In genomic region chr2:23659773-23660172, GRCh38 we compare ENCODE assay signal across 21 cellular contexts.
"Had no signal": no experiment of that assay in that cellular context is flagged by ENCODE, and none has a peak within 500 bp of the region (broad histone marks: within the 10 kb centered on the region; RNA-seq: fewer than 3 reads in every experiment).

No MANE protein-coding gene starts in this region.

- DNase-seq: activated B cell treated with CpG ODN at 0.5 μM for 24 hours; activated CD4-positive, alpha-beta T cell treated with anti-CD3 and anti-CD28 coated beads for 1 hour; activated CD4-positive, alpha-beta T cell treated with anti-CD3 and anti-CD28 coated beads, Interleukin-2, amount 10 ng/mL, durations not matched to agents 24 days and 14 days; activated CD4-positive, alpha-beta T cell treated with anti-CD3 and anti-CD28 coated beads, Interleukin-2, amount 50 U/mL, for 48 hours; activated gamma-delta T cell; activated naive CD4-positive, alpha-beta T cell treated with anti-CD3 and anti-CD28 coated beads for 36 hours; activated T-cell treated with anti-CD3 and anti-CD28 coated beads for 4 hours; activated T-cell treated with anti-CD3 and anti-CD28 coated beads, Interleukin-2, amount 50 U/mL, for 48 hours; amniotic stem cell; body of pancreas; central memory CD4-positive, alpha-beta T cell; KG1; NCI-H1048; NCI-H1694 treated with DMSO at 0.1 percent for 48 hours; NCI-H2029 treated with DMSO at 0.1 percent for 48 hours; NCI-H510A treated with DMSO at 0.1 percent for 48 hours; PC-9; T-cell; T-helper 2 cell; T1000 had no signal

- H3K9me3 Mint-ChIP-seq: activated B cell treated with CpG ODN at 0.5 μM for 24 hours; activated CD4-positive, alpha-beta T cell treated with anti-CD3 and anti-CD28 coated beads, Interleukin-2, amount 10 ng/mL, durations not matched to agents 24 days and 14 days; activated naive CD4-positive, alpha-beta T cell treated with anti-CD3 and anti-CD28 coated beads for 36 hours; activated T-helper 17 cell treated with anti-CD3 and anti-CD28 coated beads, Interleukin-2, amount 50 U/mL, for 72 hours; T-cell had no signal

- H3K4me1 Mint-ChIP-seq: activated T-helper 17 cell treated with anti-CD3 and anti-CD28 coated beads, Interleukin-2, amount 50 U/mL, for 72 hours had no signal

- ATAC-seq: activated T-helper 17 cell treated with anti-CD3 and anti-CD28 coated beads, Interleukin-2, amount 50 U/mL, for 72 hours; body of pancreas; T-cell had no signal

- H3K27ac Mint-ChIP-seq: activated B cell treated with CpG ODN at 0.5 μM for 24 hours; activated naive CD4-positive, alpha-beta T cell treated with anti-CD3 and anti-CD28 coated beads for 36 hours; activated T-helper 17 cell treated with anti-CD3 and anti-CD28 coated beads, Interleukin-2, amount 50 U/mL, for 72 hours; T-cell had no signal

- H3K4me3 Mint-ChIP-seq: activated B cell treated with CpG ODN at 0.5 μM for 24 hours; activated naive CD4-positive, alpha-beta T cell treated with anti-CD3 and anti-CD28 coated beads for 36 hours; activated T-helper 17 cell treated with anti-CD3 and anti-CD28 coated beads, Interleukin-2, amount 50 U/mL, for 72 hours had no signal
